In the genomic region with DNA sequence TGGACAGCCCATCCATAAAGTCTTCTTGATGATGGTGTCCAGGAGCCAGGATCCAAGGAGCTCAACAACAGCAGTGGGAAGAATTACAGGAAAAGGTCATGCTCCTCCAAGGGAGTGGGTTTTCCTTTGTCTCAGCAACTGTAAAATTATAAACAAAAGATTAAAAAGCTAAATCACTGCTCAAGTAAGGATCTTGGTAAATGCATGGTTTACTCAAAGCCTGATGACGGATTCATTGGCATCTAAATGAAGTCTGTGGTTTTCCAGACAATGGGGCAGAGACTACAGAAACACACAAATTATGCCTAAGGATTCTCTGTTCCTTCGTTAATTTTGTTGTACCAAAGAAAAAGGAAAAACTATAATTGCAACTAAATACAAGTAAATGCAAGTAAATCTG, we compare ENCODE assay signal across 18 cellular contexts. TPM values are rescaled to one million over a fixed set of nuclear protein-coding genes. Genes with fewer than 3 reads are reported as not detected.
DNase-seq lines count a peak whose midpoint lies in the region; ATAC-seq and TF ChIP-seq lines count a peak whose summit lies in the region.
"Had no signal": no experiment of that assay in that cellular context is flagged by ENCODE, and none has a peak within 500 bp of the region (broad histone marks: within the 10 kb centered on the region; RNA-seq: fewer than 3 reads in every experiment).

No MANE protein-coding gene starts in this region.

- ATAC-seq in T-helper 17 cell: no peak
- ATAC-seq: GM12878, HCT116 had no signal

- no peaks in the 10 kb centered on the region for H3K36me3 Mint-ChIP-seq in T-helper 17 cell (ENCODE audit: low read depth)
- H3K36me3 Mint-ChIP-seq: CD4-positive, alpha-beta memory T cell had no signal

- H3K27me3 Mint-ChIP-seq in T-helper 17 cell: peaks cover 67% of the 10 kb centered on the region

- in situ Hi-C loops in HAP-1 (cut with MboI; ENCODE audit: low sequenced_read_pairs) (no loop called here), GM13977 (cut with MboI; ENCODE audit: low pct_unique_long_range_greater_than_20kb, low sequenced_read_pairs, unreplicated experiment) (no loop called here)

- DNase-seq in HAP-1 (ENCODE audit: low spot score in 2 of 2): peak; percentile 62 to 95
- no peak for DNase-seq in T-helper 17 cell
- DNase-seq in stromal cell of bone marrow (ENCODE audit: low read depth): peak; percentile 17
- DNase-seq in stimulated activated CD4-positive, alpha-beta T cell treated with anti-CD3 and anti-CD28 coated beads, Interleukin-2, amount 100 ng/mL, for 48 hours: no peak
- no peak for DNase-seq in DMS153 treated with DMSO at 0.1 percent for 48 hours (lab: John Stamatoyannopoulos, UW; ENCODE audit: unreplicated experiment)
- DNase-seq in GM13977 (ENCODE audit: low spot score): no peak
- DNase-seq: C1 segment of cervical spinal cord; Calu3; CD4-positive, alpha-beta memory T cell; COR-L47; DND-41; EL; GDM1; GOT3; H7 had no signal

- TF ChIP-seq CTCF in GM13977 (IDR thresholded peaks at IDR 0.05; ENCODE audit: extremely low read depth, insufficient read depth, missing control alignments): no peak

- no peaks in the 10 kb centered on the region for H3K4me1 Mint-ChIP-seq in T-helper 17 cell
- H3K4me1 Mint-ChIP-seq: CD4-positive, alpha-beta memory T cell had no signal

- no peak overlapping the region for H3K4me3 ChIP-seq in HAP-1
- H3K4me3 ChIP-seq: GM12878 had no signal

- peaks cover 11% of the 10 kb centered on the region for H3K4me1 ChIP-seq in HAP-1

- peaks cover 2% of the 10 kb centered on the region; the same call in 1 of the 2 replicates for H3K27me3 ChIP-seq in HAP-1 (ENCODE audit: low read depth)

- H3K9me3 ChIP-seq in HAP-1: no peaks in the 10 kb centered on the region
- no peaks in the 10 kb centered on the region for H3K9me3 ChIP-seq in T-helper 17 cell (ENCODE audit: control insufficient read depth, low read length, poor library complexity, severe bottlenecking)

- H3K36me3 ChIP-seq in HAP-1 (replicated peaks): no peaks in the 10 kb centered on the region

- no peak overlapping the region for H3K27ac Mint-ChIP-seq in T-helper 17 cell
- H3K27ac Mint-ChIP-seq: CD4-positive, alpha-beta memory T cell had no signal

- H3K4me3 Mint-ChIP-seq in T-helper 17 cell: peak overlapping the region; percentile 1
- H3K4me3 Mint-ChIP-seq: CD4-positive, alpha-beta memory T cell had no signal

RNA-seq across cellular contexts. Expression of gene DLX6, which starts 36.4 kb away (rescaled TPM):
- total RNA-seq in T-helper 17 cell: not detected
- total RNA-seq: A172; CD4-positive, alpha-beta memory T cell; GM12878; H7 had no signal

RNA-seq across cellular contexts. Expression of gene DLX5, which starts 55.6 kb away (rescaled TPM):
- total RNA-seq in T-helper 17 cell: not detected
- total RNA-seq: A172; Calu3; CD4-positive, alpha-beta memory T cell; GM12878; H7 had no signal

Comparison
In these comparisons a context has a peak if more than half of its experiments do, and no peak if none do; other contexts are left out.
1. DNase-seq: peak in HAP-1 (2 of 2) and stromal cell of bone marrow (single experiment); none in T-helper 17 cell (0 of 3), stimulated activated CD4-positive, alpha-beta T cell treated with anti-CD3 and anti-CD28 coated beads, Interleukin-2, amount 100 ng/mL, for 48 hours (0 of 2), DMS153 treated with DMSO at 0.1 percent for 48 hours (single experiment) and GM13977 (single experiment).